Comparison of ENCODE assay signal across 8 cellular contexts in genomic region chr15:61051570-61052031, GRCh38.
DNase-seq lines count a peak whose midpoint lies in the region; ATAC-seq and TF ChIP-seq lines count a peak whose summit lies in the region.

No MANE protein-coding gene starts in this region.

- H3K36me3 Mint-ChIP-seq in neural progenitor cell, result no peaks in the 10 kb centered on the region

- no peak overlapping the region for H3K4me3 ChIP-seq in NT2/D1 (ENCODE audit: insufficient read length, low read depth)
- no peak overlapping the region for H3K4me3 ChIP-seq in esophagus muscularis mucosa
- H3K4me3 ChIP-seq in neural progenitor cell, result no peak overlapping the region

- no peaks in the 10 kb centered on the region for H3K9me3 Mint-ChIP-seq in neural progenitor cell

- peaks cover 8% of the 10 kb centered on the region for H3K4me1 ChIP-seq in NT2/D1 (ENCODE audit: insufficient read depth, insufficient read length)
- peaks cover 0 to 26% (median 19%) of the 10 kb centered on the region in 4 donors for H3K4me1 ChIP-seq in esophagus muscularis mucosa
- peaks cover 17% of the 10 kb centered on the region for H3K4me1 ChIP-seq in neural progenitor cell

- H3K4me2 ChIP-seq in neural progenitor cell, result no peak overlapping the region

- peak overlapping the region; percentile 17 for H2AFZ ChIP-seq in neural progenitor cell (replicated peaks)

- H3F3A ChIP-seq in neural progenitor cell (ENCODE audit: low read depth), result peaks cover 6% of the 10 kb centered on the region

- peaks cover 19% of the 10 kb centered on the region for H3K4me1 Mint-ChIP-seq in neural progenitor cell

- no peaks in the 10 kb centered on the region for H3K9me3 ChIP-seq in NT2/D1 (ENCODE audit: insufficient read depth, low read length)
- H3K9me3 ChIP-seq in esophagus muscularis mucosa, result no peaks in the 10 kb centered on the region
- no peaks in the 10 kb centered on the region for H3K9me3 ChIP-seq in neural progenitor cell (ENCODE audit: low read depth)

- intact Hi-C loops in esophagus muscularis mucosa (cut with DNase I), result loop anchor here (5.0 to 10.0 kb wide), 3 partner anchors 134 to 547 kb away; no protein-coding TSS in a partner anchor

- H3K27me3 ChIP-seq in NT2/D1 (ENCODE audit: insufficient read depth, insufficient read length) (no peaks in the 10 kb centered on the region), esophagus muscularis mucosa (no peaks in the 10 kb centered on the region), neural progenitor cell (no peaks in the 10 kb centered on the region)

- no peak overlapping the region for H3K27ac Mint-ChIP-seq in neural progenitor cell

- H3K79me2 ChIP-seq in neural progenitor cell (ENCODE audit: low read depth), result no peaks in the 10 kb centered on the region

- H3K4me3 Mint-ChIP-seq in neural progenitor cell, result no peak overlapping the region

- H3K36me3 ChIP-seq in NT2/D1 (ENCODE audit: insufficient read depth, insufficient read length, low read length) (no peaks in the 10 kb centered on the region), esophagus muscularis mucosa (no peaks in the 10 kb centered on the region), neural progenitor cell (no peaks in the 10 kb centered on the region)

- no peak overlapping the region for H3K9ac ChIP-seq in NT2/D1 (ENCODE audit: insufficient read length, low read depth)
- no peak overlapping the region for H3K9ac ChIP-seq in neural progenitor cell

- H3K27ac ChIP-seq in esophagus muscularis mucosa (replicated peaks in 1 of 4) (peak overlapping the region; percentile 54 to 71 (median 64)), neural progenitor cell (no peak overlapping the region)

- TF ChIP-seq POLR2A in esophagus muscularis mucosa (IDR thresholded peaks at IDR 0.05; ENCODE audit: low read depth), result no peak

- peak; percentile 21 for TF ChIP-seq CTCF in GM10248 (IDR thresholded peaks at IDR 0.05; ENCODE audit: control extremely low read depth, extremely low read depth, low read depth, missing control alignments)
- TF ChIP-seq CTCF in esophagus muscularis mucosa (IDR thresholded peaks at IDR 0.05), result peak; percentile 71 to 84 (median 81)
- TF ChIP-seq CTCF in neural progenitor cell (IDR thresholded peaks at IDR 0.05), result peak; percentile 61

- 22% methylated on average over 4 of the region's 4 CpGs for WGBS in esophagus muscularis mucosa

- ATAC-seq in HG02884 (IDR thresholded peaks at IDR 0.05; ENCODE audit: unreplicated experiment) (no peak), HG03095 (IDR thresholded peaks at IDR 0.05; ENCODE audit: unreplicated experiment) (no peak), GM19467 (IDR thresholded peaks at IDR 0.05; ENCODE audit: unreplicated experiment) (no peak), HG03039 (IDR thresholded peaks at IDR 0.05; ENCODE audit: unreplicated experiment) (no peak)

- H4K20me1 ChIP-seq in neural progenitor cell (ENCODE audit: low read depth), result no peaks in the 10 kb centered on the region

- POLR2A ChIA-PET in GM10248 (lab: Yijun Ruan, JAX), result no interaction called here

- no peaks in the 10 kb centered on the region for H3K27me3 Mint-ChIP-seq in neural progenitor cell (ENCODE audit: insufficient read depth, low read depth)

- no peak for TF ChIP-seq EP300 in esophagus muscularis mucosa (IDR thresholded peaks at IDR 0.05)

- DNase-seq in GM10248 (ENCODE audit: extremely low spot score), result no peak
- DNase-seq in NT2/D1 (ENCODE audit: low read depth, low spot score), result peak; percentile 18
- DNase-seq in esophagus muscularis mucosa (ENCODE audit: extremely low spot score), result peak; percentile 91
- DNase-seq in neural progenitor cell (ENCODE audit: low spot score), result peak; percentile 62

- CTCF ChIA-PET in GM10248 (lab: Yijun Ruan, JAX), result interaction anchor here (1.0 kb wide), 1 partner anchor 12 kb away, joined by 5 read pairs; no protein-coding TSS in a partner anchor

Comparison
In these comparisons a context has a peak if more than half of its experiments do, and no peak if none do; other contexts are left out.
1. CTCF ChIP-seq: peak in every context shown above with its lines; median percentile 81 in esophagus muscularis mucosa; 61 in neural progenitor cell; 21 in GM10248.